18 cellular contexts compared by ENCODE assay signal in the genomic region with DNA sequence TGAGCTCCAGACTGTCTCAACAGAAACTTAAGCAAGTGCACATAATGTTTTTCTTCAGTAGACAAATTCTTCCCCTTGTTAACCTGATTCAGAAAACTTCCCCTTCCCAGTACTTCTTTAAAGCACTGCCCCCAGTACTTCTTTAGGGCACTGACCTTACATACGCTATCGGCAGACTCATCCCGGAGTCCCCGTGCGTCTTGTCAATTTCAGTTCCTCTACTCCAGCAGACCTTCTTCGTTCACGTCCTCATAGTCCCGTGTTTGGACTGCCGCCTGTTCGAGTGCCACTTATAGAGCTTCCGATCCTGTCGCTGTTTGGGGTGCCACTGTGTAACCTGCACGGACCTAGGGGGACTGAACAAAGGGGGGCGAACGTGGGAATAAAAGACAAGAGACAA. TPM values are rescaled to one million over a fixed set of nuclear protein-coding genes. Genes with fewer than 3 reads are reported as not detected.
DNase-seq lines count a peak whose midpoint lies in the region; ATAC-seq and TF ChIP-seq lines count a peak whose summit lies in the region.
"Had no signal": no experiment of that assay in that cellular context is flagged by ENCODE, and none has a peak within 500 bp of the region (broad histone marks: within the 10 kb centered on the region; RNA-seq: fewer than 3 reads in every experiment).

No MANE protein-coding gene starts in this region.

- no peaks in the 10 kb centered on the region for H4K20me1 ChIP-seq in OCI-LY3 (ENCODE audit: insufficient read depth, low read length)

- no peaks in the 10 kb centered on the region for H3K9me3 Mint-ChIP-seq in activated CD4-positive, alpha-beta T cell treated with anti-CD3 and anti-CD28 coated beads for 36 hours (ENCODE audit: low read depth)
- H3K9me3 Mint-ChIP-seq in mesothelial cell of epicardium = peaks cover 15% of the 10 kb centered on the region

- H3K27me3 ChIP-seq in OCI-LY3 (ENCODE audit: low read depth, low read length) (peaks cover 3% of the 10 kb centered on the region; the same call in 1 of the 2 replicates), upper lobe of right lung (no peaks in the 10 kb centered on the region)

- H3K4me1 Mint-ChIP-seq in activated CD4-positive, alpha-beta T cell treated with anti-CD3 and anti-CD28 coated beads for 36 hours = peaks cover 16% of the 10 kb centered on the region
- peaks cover 10% of the 10 kb centered on the region for H3K4me1 Mint-ChIP-seq in mesothelial cell of epicardium

- H3K36me3 ChIP-seq in OCI-LY3 (replicated peaks; ENCODE audit: low read depth, low read length) (no peaks in the 10 kb centered on the region), upper lobe of right lung (peaks cover under 1% of the 10 kb centered on the region)

- no peaks in the 10 kb centered on the region for H3K9me3 ChIP-seq in OCI-LY3 (ENCODE audit: insufficient read depth, low read length)
- H3K9me3 ChIP-seq in upper lobe of right lung = no peaks in the 10 kb centered on the region

- H3K27ac ChIP-seq in OCI-LY3 (ENCODE audit: low read length) (no peak overlapping the region), upper lobe of right lung (no peak overlapping the region)
- H3K27ac ChIP-seq: RWPE1, SJSA1 had no signal

- peaks cover 14% of the 10 kb centered on the region for H3K27me3 Mint-ChIP-seq in activated CD4-positive, alpha-beta T cell treated with anti-CD3 and anti-CD28 coated beads for 36 hours
- peaks cover 44% of the 10 kb centered on the region for H3K27me3 Mint-ChIP-seq in mesothelial cell of epicardium (ENCODE audit: low read depth)

- CTCF ChIA-PET in activated CD4-positive, alpha-beta T cell treated with anti-CD3 and anti-CD28 coated beads for 36 hours (lab: Charles Lee) = no interaction called here

- POLR2A ChIA-PET in activated CD4-positive, alpha-beta T cell treated with anti-CD3 and anti-CD28 coated beads for 36 hours (lab: Charles Lee) = no interaction called here

- no peak overlapping the region for H3K9ac ChIP-seq in OCI-LY3 (ENCODE audit: low read length)

- H3K4me1 ChIP-seq in OCI-LY3 (ENCODE audit: low read length) (peaks cover 29% of the 10 kb centered on the region), upper lobe of right lung (peaks cover 11% of the 10 kb centered on the region)
- H3K4me1 ChIP-seq: SJSA1 had no signal

- no peak overlapping the region for H3K4me3 Mint-ChIP-seq in activated CD4-positive, alpha-beta T cell treated with anti-CD3 and anti-CD28 coated beads for 36 hours
- H3K4me3 Mint-ChIP-seq in mesothelial cell of epicardium = no peak overlapping the region
- H3K4me3 Mint-ChIP-seq: B cell had no signal

- peak; percentile 53 for ATAC-seq in upper lobe of right lung
- ATAC-seq in activated CD4-positive, alpha-beta T cell treated with anti-CD3 and anti-CD28 coated beads for 36 hours = no peak

- DNase-seq in MV-4-11 (lab: John Stamatoyannopoulos, UW) (peak; percentile 90), medulla oblongata (ENCODE audit: extremely low spot score) (peak; percentile 71), upper lobe of right lung (no peak), NCI-H2029 (lab: John Stamatoyannopoulos, UW) (no peak), mesothelial cell of epicardium (ENCODE audit: low spot score in 2 of 2, unreplicated experiment in 2 of 2) (no peak)
- DNase-seq in activated CD4-positive, alpha-beta T cell treated with anti-CD3 and anti-CD28 coated beads for 36 hours = no peak
- DNase-seq: Calu3; CD4-positive, alpha-beta memory T cell; DMS53; NCI-H1417; NCI-H2029 treated with DMSO at 0.1 percent for 48 hours; OCI-M1 had no signal

- H3K27ac Mint-ChIP-seq in activated CD4-positive, alpha-beta T cell treated with anti-CD3 and anti-CD28 coated beads for 36 hours = no peak overlapping the region
- H3K27ac Mint-ChIP-seq in mesothelial cell of epicardium = no peak overlapping the region
- H3K27ac Mint-ChIP-seq: B cell; CD4-positive, alpha-beta memory T cell had no signal

- peak overlapping the region; percentile 43 for H3K4me3 ChIP-seq in OCI-LY3 (ENCODE audit: low read length)
- H3K4me3 ChIP-seq in upper lobe of right lung = no peak overlapping the region
- H3K4me3 ChIP-seq: SJSA1 had no signal

- no peak overlapping the region for H2AFZ ChIP-seq in OCI-LY3 (ENCODE audit: low read depth, low read length)

- H3K4me2 ChIP-seq in OCI-LY3 (ENCODE audit: low read length) = peak overlapping the region; percentile 86

- TF ChIP-seq CTCF in OCI-LY3 (IDR thresholded peaks at IDR 0.05; ENCODE audit: low read depth, low read length) (no peak), upper lobe of right lung (IDR thresholded peaks at IDR 0.05) (no peak), mesothelial cell of epicardium (IDR thresholded peaks at IDR 0.05; ENCODE audit: unreplicated experiment) (no peak)

- peaks cover 4% of the 10 kb centered on the region for H3K36me3 Mint-ChIP-seq in activated CD4-positive, alpha-beta T cell treated with anti-CD3 and anti-CD28 coated beads for 36 hours (ENCODE audit: low read depth)
- H3K36me3 Mint-ChIP-seq in mesothelial cell of epicardium = peaks cover 12% of the 10 kb centered on the region

- intact Hi-C loops in upper lobe of right lung (cut with DNase I) = no loop called here
- intact Hi-C loops in activated CD4-positive, alpha-beta T cell treated with anti-CD3 and anti-CD28 coated beads for 36 hours (cut with DNase I, micrococcal nuclease) = no loop called here

- H3K79me2 ChIP-seq in OCI-LY3 (ENCODE audit: low read length) = no peaks in the 10 kb centered on the region

RNA-seq across cellular contexts. Expression of gene ZNF627, which starts 29.0 kb away (rescaled TPM):
- 11.6 TPM for total RNA-seq in upper lobe of right lung
- total RNA-seq in activated CD4-positive, alpha-beta T cell treated with anti-CD3 and anti-CD28 coated beads for 36 hours = 1 to 10 TPM; 6.4 to 6.7 TPM
- total RNA-seq in mesothelial cell of epicardium = 28.6 to 29.9 TPM (median 29.8 TPM) in 3 replicates

RNA-seq across cellular contexts. Expression of gene ACP5, which starts 48.8 kb away (rescaled TPM):
- 429 TPM for total RNA-seq in upper lobe of right lung
- total RNA-seq in activated CD4-positive, alpha-beta T cell treated with anti-CD3 and anti-CD28 coated beads for 36 hours = 10 to 100 TPM; 10.3 to 12.4 TPM
- 3.9 to 4.2 TPM (median 3.9 TPM) in 3 replicates for total RNA-seq in mesothelial cell of epicardium
- total RNA-seq: MCF 10A, NCI-H460, SJSA1 had no signal

Comparison
In these comparisons a context has a peak if more than half of its experiments do, and no peak if none do; other contexts are left out.
1. DNase-seq: peak in MV-4-11 (single experiment) and medulla oblongata (single experiment); none in upper lobe of right lung (single experiment), NCI-H2029 (single experiment), activated CD4-positive, alpha-beta T cell treated with anti-CD3 and anti-CD28 coated beads for 36 hours (single experiment) and mesothelial cell of epicardium (0 of 2).
2. RNA of gene ACP5, which starts 48.8 kb away (total RNA-seq): 429 TPM in upper lobe of right lung (single experiment); 10.3 to 12.4 TPM in activated CD4-positive, alpha-beta T cell treated with anti-CD3 and anti-CD28 coated beads for 36 hours and 3.9 to 4.2 TPM in mesothelial cell of epicardium; every median in the first group is over 10 times any median in the second.